24 cellular contexts compared by ENCODE assay signal in the genomic region with DNA sequence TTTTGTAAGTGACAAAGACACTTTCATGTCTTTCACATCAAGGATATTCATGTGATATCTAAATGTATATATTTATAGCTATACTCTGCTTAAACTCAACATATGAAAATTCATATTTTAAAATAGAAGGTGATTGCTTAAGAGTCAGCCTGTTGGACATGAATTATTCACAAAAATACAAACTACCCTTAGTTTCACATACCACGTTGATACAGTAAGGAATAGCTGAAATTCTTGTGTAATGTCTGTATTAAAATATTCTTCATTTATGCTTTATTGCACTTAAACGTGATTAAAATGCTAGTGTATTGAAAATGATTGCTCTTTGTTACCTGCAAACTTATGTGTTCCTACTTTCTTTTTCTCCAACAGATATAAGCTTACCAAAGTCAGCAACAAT.
DNase-seq lines count a peak whose midpoint lies in the region; ATAC-seq and TF ChIP-seq lines count a peak whose summit lies in the region.
"Had no signal": no experiment of that assay in that cellular context is flagged by ENCODE, and none has a peak within 500 bp of the region (broad histone marks: within the 10 kb centered on the region; RNA-seq: fewer than 3 reads in every experiment).

No MANE protein-coding gene starts in this region.

- no peak for TF ChIP-seq EP300 in SK-N-SH (IDR thresholded peaks at IDR 0.05; ENCODE audit: borderline replicate concordance in 1 of 2, low read depth in 1 of 2, low read length in 1 of 2)

- no peak overlapping the region for H3K27ac ChIP-seq in SK-N-SH (ENCODE audit: low read depth in 2 of 2, low read length in 1 of 2)
- no peak overlapping the region for H3K27ac ChIP-seq in CD8-positive, alpha-beta memory T cell (ENCODE audit: low read depth, low read length)
- H3K27ac ChIP-seq: 22Rv1; BLaER1 treated with 17β-estradiol and CSF1 and Interleukin-3, amounts not matched to agents 10 nM and 100 nM; SJCRH30 had no signal

- no peaks in the 10 kb centered on the region for H3K79me2 ChIP-seq in SK-N-SH (ENCODE audit: insufficient read depth)

- H2AFZ ChIP-seq in SK-N-SH (ENCODE audit: low read depth), result no peak overlapping the region

- no peak for TF ChIP-seq RAD21 in SK-N-SH (IDR thresholded peaks at IDR 0.05; ENCODE audit: low read length)

- no peak overlapping the region for H3K9ac ChIP-seq in SK-N-SH
- H3K9ac ChIP-seq: BLaER1 treated with 17β-estradiol and CSF1 and Interleukin-3, amounts not matched to agents 10 nM and 100 nM had no signal

- ATAC-seq in SK-N-SH treated with all-trans-retinoic acid at 6 μM for 48 hours, result peak; percentile 37; the same call in 2 of the 3 replicates
- ATAC-seq in activated CD8-positive, alpha-beta memory T cell treated with anti-CD3 and anti-CD28 coated beads, Interleukin-2, amount 10 ng/mL, durations not matched to agents 7 days and 5 days, result no peak
- ATAC-seq: Panc1 had no signal

- DNase-seq in SK-N-SH, result no peak
- DNase-seq in amniotic stem cell (lab: John Stamatoyannopoulos, UW), result peak; percentile 18
- peak; percentile 61 for DNase-seq in iris pigment epithelial cell (ENCODE audit: low read depth)
- no peak for DNase-seq in activated CD8-positive, alpha-beta memory T cell treated with anti-CD3 and anti-CD28 coated beads, Interleukin-2, amount 10 ng/mL, durations not matched to agents 7 days and 5 days
- no peak for DNase-seq in activated T-cell treated with anti-CD3 and anti-CD28 coated beads for 4 hours
- DNase-seq in DMS 273 treated with DMSO at 0.1 percent for 48 hours (lab: John Stamatoyannopoulos, UW), result no peak
- no peak for DNase-seq in CD8-positive, alpha-beta memory T cell
- DNase-seq: ACHN; CD4-positive, alpha-beta memory T cell; DMS153; GDM1; HFFc6; KBM-7; NCI-H1092; NCI-H1436; NCI-H2029; NCI-H345; NCI-H524 treated with DMSO at 0.1 percent for 48 hours; NCI-H82; SJCRH30 had no signal

- H3K4me3 ChIP-seq in SK-N-SH (ENCODE audit: low read depth in 2 of 2, low read length in 1 of 2), result no peak overlapping the region
- H3K4me3 ChIP-seq in CD8-positive, alpha-beta memory T cell (ENCODE audit: low read length), result no peak overlapping the region
- H3K4me3 ChIP-seq: BLaER1 treated with 17β-estradiol and CSF1 and Interleukin-3, amounts not matched to agents 10 nM and 100 nM; SJCRH30 had no signal

- H3K4me2 ChIP-seq in SK-N-SH, result no peak overlapping the region
- H3K4me2 ChIP-seq: BLaER1 treated with 17β-estradiol and CSF1 and Interleukin-3, amounts not matched to agents 10 nM and 100 nM had no signal

- H3F3A ChIP-seq in SK-N-SH (replicated peaks; ENCODE audit: insufficient read depth), result peaks cover 7% of the 10 kb centered on the region

- WGBS in SK-N-SH (ENCODE audit: low lambda C conversion rate), result 73% methylated on average over 2 of the region's 2 CpGs

- H3K4me1 Mint-ChIP-seq in activated CD8-positive, alpha-beta memory T cell treated with anti-CD3 and anti-CD28 coated beads, Interleukin-2, amount 10 ng/mL, durations not matched to agents 7 days and 5 days, result no peaks in the 10 kb centered on the region
- no peaks in the 10 kb centered on the region for H3K4me1 Mint-ChIP-seq in CD8-positive, alpha-beta memory T cell
- H3K4me1 Mint-ChIP-seq: CD4-positive, alpha-beta memory T cell had no signal

- CTCF ChIA-PET in SK-N-SH (lab: Yijun Ruan, JAX), result interaction anchor here (2.3 kb wide), 1 partner anchor 24 kb away, joined by 7 read pairs; no protein-coding TSS in a partner anchor
- CTCF ChIA-PET in activated CD8-positive, alpha-beta memory T cell treated with anti-CD3 and anti-CD28 coated beads, Interleukin-2, amount 10 ng/mL, durations not matched to agents 7 days and 5 days (lab: Charles Lee), result no interaction called here
- CTCF ChIA-PET in CD8-positive, alpha-beta memory T cell (lab: Charles Lee), result no interaction called here

- H3K4me3 Mint-ChIP-seq in activated CD8-positive, alpha-beta memory T cell treated with anti-CD3 and anti-CD28 coated beads, Interleukin-2, amount 10 ng/mL, durations not matched to agents 7 days and 5 days, result no peak overlapping the region
- H3K4me3 Mint-ChIP-seq in CD8-positive, alpha-beta memory T cell, result no peak overlapping the region
- H3K4me3 Mint-ChIP-seq: CD4-positive, alpha-beta memory T cell; HFFc6 had no signal

- no peaks in the 10 kb centered on the region for H4K20me1 ChIP-seq in SK-N-SH (ENCODE audit: insufficient read depth)
- H4K20me1 ChIP-seq: BLaER1 treated with 17β-estradiol and CSF1 and Interleukin-3, amounts not matched to agents 10 nM and 100 nM had no signal

- no peak overlapping the region for H3K27ac Mint-ChIP-seq in activated CD8-positive, alpha-beta memory T cell treated with anti-CD3 and anti-CD28 coated beads, Interleukin-2, amount 10 ng/mL, durations not matched to agents 7 days and 5 days
- H3K27ac Mint-ChIP-seq in CD8-positive, alpha-beta memory T cell, result no peak overlapping the region
- H3K27ac Mint-ChIP-seq: CD4-positive, alpha-beta memory T cell; HFFc6 had no signal

- peaks cover 9 to 29% of the 10 kb centered on the region in 2 experiments for H3K36me3 ChIP-seq in SK-N-SH (replicated peaks in 1 of 2; ENCODE audit: control insufficient read depth in 1 of 2, insufficient read depth in 2 of 2, low read length in 1 of 2)
- H3K36me3 ChIP-seq in CD8-positive, alpha-beta memory T cell (ENCODE audit: insufficient read depth, low read length), result no peaks in the 10 kb centered on the region

- H3K9me2 ChIP-seq in SK-N-SH, result no peaks in the 10 kb centered on the region

- H3K27me3 Mint-ChIP-seq in activated CD8-positive, alpha-beta memory T cell treated with anti-CD3 and anti-CD28 coated beads, Interleukin-2, amount 10 ng/mL, durations not matched to agents 7 days and 5 days, result no peaks in the 10 kb centered on the region
- H3K27me3 Mint-ChIP-seq in CD8-positive, alpha-beta memory T cell, result no peaks in the 10 kb centered on the region
- H3K27me3 Mint-ChIP-seq: CD4-positive, alpha-beta memory T cell had no signal

- POLR2A ChIA-PET in SK-N-SH (lab: Yijun Ruan, JAX), result no interaction called here
- POLR2A ChIA-PET in CD8-positive, alpha-beta memory T cell (lab: Charles Lee), result no interaction called here

- H3K9me3 Mint-ChIP-seq in activated CD8-positive, alpha-beta memory T cell treated with anti-CD3 and anti-CD28 coated beads, Interleukin-2, amount 10 ng/mL, durations not matched to agents 7 days and 5 days (ENCODE audit: low read depth), result no peaks in the 10 kb centered on the region
- no peaks in the 10 kb centered on the region for H3K9me3 Mint-ChIP-seq in CD8-positive, alpha-beta memory T cell
- H3K9me3 Mint-ChIP-seq: CD4-positive, alpha-beta memory T cell; HFFc6 had no signal

- no peak for TF ChIP-seq CTCF in SK-N-SH (IDR thresholded peaks at IDR 0.05)

- H3K4me1 ChIP-seq in SK-N-SH (ENCODE audit: control insufficient read depth in 1 of 2, insufficient read depth in 2 of 2, low read depth in 1 of 2, low read length in 1 of 2), result peaks cover 9 to 10% of the 10 kb centered on the region in 2 experiments; a peak in 3 of 4 replicates
- H3K4me1 ChIP-seq in CD8-positive, alpha-beta memory T cell (ENCODE audit: insufficient read depth, low read length), result no peaks in the 10 kb centered on the region
- H3K4me1 ChIP-seq: BLaER1 treated with 17β-estradiol and CSF1 and Interleukin-3, amounts not matched to agents 10 nM and 100 nM; SJCRH30 had no signal

- H3K36me3 Mint-ChIP-seq in activated CD8-positive, alpha-beta memory T cell treated with anti-CD3 and anti-CD28 coated beads, Interleukin-2, amount 10 ng/mL, durations not matched to agents 7 days and 5 days, result no peaks in the 10 kb centered on the region
- peaks cover 7 to 18% (median 12%) of the 10 kb centered on the region in 3 donors for H3K36me3 Mint-ChIP-seq in CD8-positive, alpha-beta memory T cell

- no peaks in the 10 kb centered on the region for H3K9me3 ChIP-seq in SK-N-SH
- H3K9me3 ChIP-seq in CD8-positive, alpha-beta memory T cell (ENCODE audit: low read length), result no peaks in the 10 kb centered on the region
- H3K9me3 ChIP-seq: BLaER1 treated with 17β-estradiol and CSF1 and Interleukin-3, amounts not matched to agents 10 nM and 100 nM; SJCRH30 had no signal

- H3K27me3 ChIP-seq in SK-N-SH (ENCODE audit: insufficient read depth), result no peaks in the 10 kb centered on the region
- no peaks in the 10 kb centered on the region for H3K27me3 ChIP-seq in CD8-positive, alpha-beta memory T cell (ENCODE audit: insufficient read depth, low read length, poor library complexity, severe bottlenecking)
- H3K27me3 ChIP-seq: BLaER1 treated with 17β-estradiol and CSF1 and Interleukin-3, amounts not matched to agents 10 nM and 100 nM; SJCRH30 had no signal

TF ChIP-seq in SK-N-SH treated with all-trans-retinoic acid at 6 μM for 48 hours, 23 proteins besides CTCF, POLR2A, EP300 and RAD21:
- TF ChIP-seq ESRRG (CRISPR knock-in tag; IDR thresholded peaks at IDR 0.05) (no peak), ISL1 (CRISPR knock-in tag; IDR thresholded peaks at IDR 0.05) (peak; percentile 88)

TF ChIP-seq in SK-N-SH, 30 proteins besides CTCF, POLR2A, EP300 and RAD21 (continues in another document):
- TF ChIP-seq, protein P1, sequence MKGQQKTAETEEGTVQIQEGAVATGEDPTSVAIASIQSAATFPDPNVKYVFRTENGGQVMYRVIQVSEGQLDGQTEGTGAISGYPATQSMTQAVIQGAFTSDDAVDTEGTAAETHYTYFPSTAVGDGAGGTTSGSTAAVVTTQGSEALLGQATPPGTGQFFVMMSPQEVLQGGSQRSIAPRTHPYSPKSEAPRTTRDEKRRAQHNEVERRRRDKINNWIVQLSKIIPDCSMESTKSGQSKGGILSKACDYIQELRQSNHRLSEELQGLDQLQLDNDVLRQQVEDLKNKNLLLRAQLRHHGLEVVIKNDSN (IDR thresholded peaks at IDR 0.05; ENCODE audit: borderline replicate concordance, low read depth), result no peak

Comparison
In these comparisons a context has a peak if more than half of its experiments do, and no peak if none do; other contexts are left out.
1. DNase-seq: peak in amniotic stem cell (single experiment) and iris pigment epithelial cell (single experiment); none in SK-N-SH (single experiment), activated CD8-positive, alpha-beta memory T cell treated with anti-CD3 and anti-CD28 coated beads, Interleukin-2, amount 10 ng/mL, durations not matched to agents 7 days and 5 days (single experiment), activated T-cell treated with anti-CD3 and anti-CD28 coated beads for 4 hours (single experiment), DMS 273 treated with DMSO at 0.1 percent for 48 hours (single experiment) and CD8-positive, alpha-beta memory T cell (0 of 5).